In the genomic region with DNA sequence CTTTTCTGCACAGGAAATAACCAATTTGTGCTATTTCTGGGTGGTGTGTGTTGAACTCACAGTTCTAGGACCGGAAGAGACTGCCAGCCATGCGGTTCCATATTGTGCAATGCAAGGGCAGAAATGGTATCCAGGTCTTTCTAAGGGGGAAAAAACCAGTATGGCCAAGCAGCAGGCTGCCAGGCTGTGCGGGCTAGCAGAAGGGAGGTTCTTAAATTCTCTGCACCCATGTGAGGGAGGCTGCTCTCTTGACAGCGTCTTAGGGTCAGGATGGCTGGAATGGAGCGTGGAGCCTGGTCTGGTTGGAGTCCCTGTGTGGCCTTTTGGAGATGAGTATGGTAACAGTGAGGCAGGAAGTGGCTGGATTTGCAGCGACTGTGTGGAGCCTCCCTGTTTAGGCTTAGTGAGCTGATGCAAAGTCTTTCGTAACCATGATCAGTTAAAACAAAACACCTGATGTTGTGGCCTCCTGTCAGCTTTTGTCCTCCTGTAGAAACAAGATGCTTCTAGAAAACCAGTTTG, we compare ENCODE assay signal across 8 cellular contexts. TPM values are rescaled to one million over a fixed set of nuclear protein-coding genes. Genes with fewer than 3 reads are reported as not detected.
DNase-seq lines count a peak whose midpoint lies in the region; ATAC-seq and TF ChIP-seq lines count a peak whose summit lies in the region.

No MANE protein-coding gene starts in this region.

- intact Hi-C loops in left ventricle myocardium inferior (cut with micrococcal nuclease): loop anchor here (10.0 kb wide), 1 partner anchor 87 kb away; no protein-coding TSS in a partner anchor

- H3K27ac ChIP-seq in left ventricle myocardium inferior (replicated peaks): peak overlapping the region; percentile 59
- H3K27ac ChIP-seq in thymus (ENCODE audit: low read depth): peak overlapping the region; percentile 93

- H3K9me3 ChIP-seq in T-helper 17 cell (ENCODE audit: control insufficient read depth, low read length, poor library complexity, severe bottlenecking) (no peaks in the 10 kb centered on the region), left ventricle myocardium inferior (replicated peaks) (no peaks in the 10 kb centered on the region), thymus (ENCODE audit: control insufficient read depth) (no peaks in the 10 kb centered on the region), BE2C (no peaks in the 10 kb centered on the region)

- peak overlapping the region; percentile 93 for H3K27ac Mint-ChIP-seq in T-helper 17 cell

- peak; percentile 67 for DNase-seq in AG10803 (ENCODE audit: low read depth)
- no peak for DNase-seq in T-helper 17 cell
- no peak for DNase-seq in left ventricle myocardium inferior
- no peak for DNase-seq in BE2C
- no peak for DNase-seq in COLO668 (lab: John Stamatoyannopoulos, UW; ENCODE audit: unreplicated experiment)

- H3K27me3 ChIP-seq in left ventricle myocardium inferior (ENCODE audit: low read depth) (no peaks in the 10 kb centered on the region), thymus (ENCODE audit: control insufficient read depth, insufficient read depth) (no peaks in the 10 kb centered on the region), BE2C (no peaks in the 10 kb centered on the region)

- peak overlapping the region; percentile 69 for H3K4me3 Mint-ChIP-seq in T-helper 17 cell

- WGBS in thymus: 23% methylated on average over 7 of the region's 7 CpGs

- peak; percentile 59 for ATAC-seq in GM18907 (IDR thresholded peaks at IDR 0.05; ENCODE audit: unreplicated experiment)
- peak; percentile 40 for ATAC-seq in HG03108 (IDR thresholded peaks at IDR 0.05; ENCODE audit: unreplicated experiment)
- ATAC-seq in T-helper 17 cell: peak; percentile 21

- H3K4me1 ChIP-seq in left ventricle myocardium inferior (peaks cover 88% of the 10 kb centered on the region), thymus (ENCODE audit: control insufficient read depth, insufficient read depth, low read length) (peaks cover 51% of the 10 kb centered on the region), BE2C (no peaks in the 10 kb centered on the region; the same call in 1 of the 2 replicates)

- H3K27me3 Mint-ChIP-seq in T-helper 17 cell: no peaks in the 10 kb centered on the region

- H3K4me3 ChIP-seq in AG10803 (ENCODE audit: low read length) (no peak overlapping the region), left ventricle myocardium inferior (no peak overlapping the region), thymus (ENCODE audit: low read length) (peak overlapping the region; percentile 15), BE2C (ENCODE audit: low read depth, low read length) (no peak overlapping the region)

- H3K36me3 ChIP-seq in left ventricle myocardium inferior: no peaks in the 10 kb centered on the region
- peaks cover 4% of the 10 kb centered on the region for H3K36me3 ChIP-seq in thymus (ENCODE audit: control insufficient read depth, insufficient read depth)
- H3K36me3 ChIP-seq in BE2C: no peaks in the 10 kb centered on the region

- TF ChIP-seq CTCF in AG10803 (conservative IDR thresholded peaks at IDR 0.05; ENCODE audit: low read length): no peak
- TF ChIP-seq CTCF in left ventricle myocardium inferior (IDR thresholded peaks at IDR 0.05; ENCODE audit: borderline replicate concordance): no peak
- TF ChIP-seq CTCF in BE2C (IDR thresholded peaks at IDR 0.05; ENCODE audit: low read depth, low read length): no peak

- H3K36me3 Mint-ChIP-seq in T-helper 17 cell (ENCODE audit: low read depth): peaks cover under 1% of the 10 kb centered on the region

- H3K4me1 Mint-ChIP-seq in T-helper 17 cell: peaks cover 74% of the 10 kb centered on the region

RNA-seq across cellular contexts. Expression of a gene that starts 52.6 kb away (rescaled TPM):
- total RNA-seq in T-helper 17 cell (100 to 1,000 TPM; 114 to 151 TPM), left ventricle myocardium inferior (24.7 TPM)
- polyA plus RNA-seq in thymus: 31.4 TPM
- polyA plus RNA-seq in BE2C (2012; ENCODE audit: insufficient read depth, insufficient read length, low read depth): 25.0 TPM
